In the genomic region with DNA sequence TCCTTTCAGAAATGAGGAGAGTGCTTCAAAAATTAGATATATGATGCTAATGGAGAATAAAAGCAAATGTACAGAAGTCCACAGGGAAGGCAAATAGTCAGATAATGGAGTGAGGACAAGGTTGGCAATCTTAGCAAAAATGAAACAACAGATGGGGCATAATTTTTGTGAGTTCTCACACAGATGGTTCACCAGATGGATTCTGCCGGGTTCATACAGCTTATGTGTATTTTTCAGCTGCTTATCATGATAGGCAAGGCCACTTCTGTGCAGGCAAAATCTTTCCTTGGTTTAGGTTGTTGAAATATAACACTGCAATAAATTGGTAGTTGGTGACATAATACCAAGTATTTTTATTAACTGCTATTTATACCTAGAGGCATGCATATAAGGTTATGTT, we compare ENCODE assay signal across 20 cellular contexts.
"Had no signal": no experiment of that assay in that cellular context is flagged by ENCODE, and none has a peak within 500 bp of the region (broad histone marks: within the 10 kb centered on the region; RNA-seq: fewer than 3 reads in every experiment).

No MANE protein-coding gene starts in this region.

- ATAC-seq: gastroesophageal sphincter; heart left ventricle; left cardiac atrium; natural killer cell treated with Interleukin-12 subunit alpha and Interleukin-12 subunit beta and Interleukin-15 and Interleukin-18, amount 100 ng/mL, for 72 hours; psoas muscle; right cardiac atrium; upper lobe of right lung had no signal

- DNase-seq: activated CD4-positive, alpha-beta T cell treated with anti-CD3 and anti-CD28 coated beads, Interleukin-2, amount 10 ng/mL, durations not matched to agents 7 days and 5 days; activated CD4-positive, CD25-positive, alpha-beta regulatory T cell treated with anti-CD3 and anti-CD28 coated beads, Interleukin-2, amount 50 U/mL, for 72 hours; activated naive CD4-positive, alpha-beta T cell; activated T-cell treated with anti-CD3 and anti-CD28 coated beads, Interleukin-2, amount 50 U/mL, for 24 hours; adrenal gland; central memory CD4-positive, alpha-beta T cell; cortex of kidney; heart left ventricle; islet precursor cell; left cardiac atrium; midbrain; ovary; psoas muscle; right cardiac atrium; stimulated activated CD4-positive, alpha-beta T cell treated with anti-CD3 and anti-CD28 coated beads, Interleukin-4, amount 100 ng/mL, for 4 hours; substantia nigra; thyroid gland; upper lobe of right lung had no signal
